In the genomic region with DNA sequence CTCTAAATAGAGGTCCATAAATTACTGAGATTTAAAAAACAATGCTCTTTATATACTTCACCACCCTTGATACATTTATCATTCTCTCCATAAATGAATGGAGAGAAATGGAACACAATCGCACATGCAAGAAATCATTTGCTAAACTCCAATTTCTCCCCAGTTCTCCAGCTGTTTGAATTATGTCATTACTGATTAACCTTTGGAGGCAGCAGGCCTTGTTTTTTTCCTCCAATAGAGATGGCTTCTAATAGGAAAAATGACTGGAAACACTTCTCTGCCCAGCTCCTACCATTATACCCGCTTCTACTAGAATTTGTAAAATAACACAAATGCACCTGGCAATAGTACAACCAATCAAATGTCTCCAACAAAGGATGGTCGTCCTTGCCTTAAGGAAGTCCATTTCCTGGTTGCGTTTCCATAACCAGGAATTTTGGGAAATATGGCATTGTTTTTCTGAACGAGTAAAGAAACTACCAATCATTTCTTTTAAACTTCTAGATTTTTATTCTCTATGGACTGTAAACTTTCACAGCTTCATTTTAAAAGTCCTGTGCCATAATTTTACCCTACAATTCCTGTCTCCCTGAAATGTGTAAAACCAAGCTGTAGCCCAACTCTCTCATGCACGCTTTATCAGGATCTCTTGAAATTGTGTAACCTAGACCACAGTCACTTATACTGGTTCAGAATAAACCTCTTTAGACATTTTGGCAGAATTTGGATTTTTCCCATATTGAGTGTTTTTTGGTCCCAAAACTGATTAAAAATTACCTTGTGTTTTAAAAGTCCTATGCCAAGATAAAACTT, we compare ENCODE assay signal across 17 cellular contexts.
DNase-seq lines count a peak whose midpoint lies in the region; ATAC-seq and TF ChIP-seq lines count a peak whose summit lies in the region.
"Had no signal": no experiment of that assay in that cellular context is flagged by ENCODE, and none has a peak within 500 bp of the region (broad histone marks: within the 10 kb centered on the region; RNA-seq: fewer than 3 reads in every experiment).

No MANE protein-coding gene starts in this region.

- no peak for TF ChIP-seq EP300 in SK-N-SH (IDR thresholded peaks at IDR 0.05; ENCODE audit: borderline replicate concordance in 1 of 2, low read depth in 1 of 2, low read length in 1 of 2)

- H3K4me1 ChIP-seq in SK-N-SH (ENCODE audit: control insufficient read depth in 1 of 2, insufficient read depth in 2 of 2, low read depth in 1 of 2, low read length in 1 of 2) (peaks cover 7 to 36% of the 10 kb centered on the region in 2 experiments; a peak in 3 of 4 replicates), prostate gland (replicated peaks) (no peaks in the 10 kb centered on the region), vagina (peaks cover 48% of the 10 kb centered on the region)
- H3K4me1 ChIP-seq: BE2C had no signal

- peak overlapping the region; percentile 61 for H3K4me2 ChIP-seq in SK-N-SH

- no peak overlapping the region for H3K4me3 ChIP-seq in SK-N-SH (ENCODE audit: low read depth in 2 of 2, low read length in 1 of 2)
- no peak overlapping the region for H3K4me3 ChIP-seq in fibroblast of villous mesenchyme (ENCODE audit: low read depth, low read length)
- H3K4me3 ChIP-seq in prostate gland, result no peak overlapping the region
- H3K4me3 ChIP-seq in vagina, result no peak overlapping the region

- no peaks in the 10 kb centered on the region for H4K20me1 ChIP-seq in SK-N-SH (ENCODE audit: insufficient read depth)

- H3K9me3 Mint-ChIP-seq in mesothelial cell of epicardium, result peaks cover 5% of the 10 kb centered on the region

- peak overlapping the region; percentile 69; the same call in 1 of the 2 replicates for H3K9ac ChIP-seq in SK-N-SH

- no peak for TF ChIP-seq POLR2A in prostate gland (IDR thresholded peaks at IDR 0.05)
- TF ChIP-seq POLR2A in vagina (IDR thresholded peaks at IDR 0.05), result no peak

- no peaks in the 10 kb centered on the region for H3K27me3 Mint-ChIP-seq in mesothelial cell of epicardium (ENCODE audit: low read depth)

- DNase-seq in SK-N-SH (no peak), fibroblast of villous mesenchyme (ENCODE audit: low read depth) (peak; percentile 27), mesothelial cell of epicardium (ENCODE audit: low spot score in 2 of 2, unreplicated experiment in 2 of 2) (no peak), prostate gland (ENCODE audit: low spot score) (no peak), vagina (ENCODE audit: extremely low spot score in 2 of 2) (no peak), DMS153 treated with DMSO at 0.1 percent for 48 hours (lab: John Stamatoyannopoulos, UW; ENCODE audit: unreplicated experiment) (no peak)
- DNase-seq: BE2C; cerebellar nuclear complex; KG1; NCI-H2081; RPMI8226; stimulated activated naive CD4-positive, alpha-beta T cell; T-helper 1 cell had no signal

- H3K36me3 ChIP-seq in SK-N-SH (replicated peaks in 1 of 2; ENCODE audit: control insufficient read depth in 1 of 2, insufficient read depth in 2 of 2, low read length in 1 of 2), result peaks cover 0 to 13% of the 10 kb centered on the region in 2 experiments
- H3K36me3 ChIP-seq in prostate gland, result no peaks in the 10 kb centered on the region
- no peaks in the 10 kb centered on the region for H3K36me3 ChIP-seq in vagina
- H3K36me3 ChIP-seq: BE2C, neutrophil had no signal

- H3F3A ChIP-seq in SK-N-SH (replicated peaks; ENCODE audit: insufficient read depth), result peaks cover 32% of the 10 kb centered on the region

- CTCF ChIA-PET in SK-N-SH (lab: Yijun Ruan, JAX), result interaction anchor here (1.3 to 1.5 kb wide), 3 partner anchors 18 to 50 kb away, joined by 3 read pairs; no protein-coding TSS in a partner anchor

- no peak for TF ChIP-seq CTCF in SK-N-SH (IDR thresholded peaks at IDR 0.05)
- no peak for TF ChIP-seq CTCF in fibroblast of villous mesenchyme (IDR thresholded peaks at IDR 0.05; ENCODE audit: insufficient read depth, low read depth, low read length)
- TF ChIP-seq CTCF in mesothelial cell of epicardium (IDR thresholded peaks at IDR 0.05; ENCODE audit: unreplicated experiment), result no peak
- no peak for TF ChIP-seq CTCF in prostate gland (IDR thresholded peaks at IDR 0.05)
- no peak for TF ChIP-seq CTCF in vagina (IDR thresholded peaks at IDR 0.05)

- intact Hi-C loops in prostate gland (cut with DNase I) (no loop called here), vagina (cut with DNase I) (loop anchor here (10.0 kb wide), 1 partner anchor 51 kb away; no protein-coding TSS in a partner anchor)

- no peak for ATAC-seq in SK-N-SH treated with all-trans-retinoic acid at 6 μM for 48 hours

- WGBS in SK-N-SH (ENCODE audit: low lambda C conversion rate), result 83% methylated on average over 6 of the region's 6 CpGs
- 73% methylated on average over 6 of the region's 6 CpGs for WGBS in prostate gland

- H3K4me1 Mint-ChIP-seq in mesothelial cell of epicardium, result peaks cover 38% of the 10 kb centered on the region

- no peak overlapping the region for H3K4me3 Mint-ChIP-seq in mesothelial cell of epicardium

- H3K79me2 ChIP-seq in SK-N-SH (ENCODE audit: insufficient read depth), result peaks cover 91% of the 10 kb centered on the region

- no peak for TF ChIP-seq RAD21 in SK-N-SH (IDR thresholded peaks at IDR 0.05; ENCODE audit: low read length)

- no peak overlapping the region for H2AFZ ChIP-seq in SK-N-SH (ENCODE audit: low read depth)

- H3K27ac ChIP-seq in SK-N-SH (ENCODE audit: low read depth in 2 of 2, low read length in 1 of 2), result peak overlapping the region; percentile 85 to 93; a peak in 3 of 4 replicates
- H3K27ac ChIP-seq in temporal lobe (ENCODE audit: low read depth, low read length), result peak overlapping the region; percentile 4
- no peak overlapping the region for H3K27ac ChIP-seq in prostate gland
- no peak overlapping the region for H3K27ac ChIP-seq in vagina
- H3K27ac ChIP-seq: 22Rv1, neutrophil had no signal

- H3K27ac Mint-ChIP-seq in mesothelial cell of epicardium, result peak overlapping the region; percentile 95

- no peaks in the 10 kb centered on the region for H3K9me2 ChIP-seq in SK-N-SH

- H3K9me3 ChIP-seq in SK-N-SH (no peaks in the 10 kb centered on the region), prostate gland (no peaks in the 10 kb centered on the region), vagina (no peaks in the 10 kb centered on the region)
- H3K9me3 ChIP-seq: BE2C, neutrophil had no signal

- peaks cover 3% of the 10 kb centered on the region for H3K36me3 Mint-ChIP-seq in mesothelial cell of epicardium

- POLR2A ChIA-PET in SK-N-SH (lab: Yijun Ruan, JAX), result interaction anchor here (0.6 kb wide), 1 partner anchor 51 kb away, joined by 3 read pairs; no protein-coding TSS in a partner anchor

- H3K27me3 ChIP-seq in SK-N-SH (ENCODE audit: insufficient read depth), result no peaks in the 10 kb centered on the region
- no peaks in the 10 kb centered on the region for H3K27me3 ChIP-seq in prostate gland (replicated peaks; ENCODE audit: insufficient read depth)
- no peaks in the 10 kb centered on the region for H3K27me3 ChIP-seq in vagina
- H3K27me3 ChIP-seq: BE2C, neutrophil had no signal

TF ChIP-seq in SK-N-SH, 30 proteins besides CTCF, POLR2A, EP300 and RAD21 (continues in another document):
- TF ChIP-seq, protein P1, sequence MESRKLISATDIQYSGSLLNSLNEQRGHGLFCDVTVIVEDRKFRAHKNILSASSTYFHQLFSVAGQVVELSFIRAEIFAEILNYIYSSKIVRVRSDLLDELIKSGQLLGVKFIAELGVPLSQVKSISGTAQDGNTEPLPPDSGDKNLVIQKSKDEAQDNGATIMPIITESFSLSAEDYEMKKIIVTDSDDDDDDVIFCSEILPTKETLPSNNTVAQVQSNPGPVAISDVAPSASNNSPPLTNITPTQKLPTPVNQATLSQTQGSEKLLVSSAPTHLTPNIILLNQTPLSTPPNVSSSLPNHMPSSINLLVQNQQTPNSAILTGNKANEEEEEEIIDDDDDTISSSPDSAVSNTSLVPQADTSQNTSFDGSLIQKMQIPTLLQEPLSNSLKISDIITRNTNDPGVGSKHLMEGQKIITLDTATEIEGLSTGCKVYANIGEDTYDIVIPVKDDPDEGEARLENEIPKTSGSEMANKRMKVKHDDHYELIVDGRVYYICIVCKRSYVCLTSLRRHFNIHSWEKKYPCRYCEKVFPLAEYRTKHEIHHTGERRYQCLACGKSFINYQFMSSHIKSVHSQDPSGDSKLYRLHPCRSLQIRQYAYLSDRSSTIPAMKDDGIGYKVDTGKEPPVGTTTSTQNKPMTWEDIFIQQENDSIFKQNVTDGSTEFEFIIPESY (IDR thresholded peaks at IDR 0.05; ENCODE audit: borderline replicate concordance, low read depth), result no peak
- TF ChIP-seq TAF1 (IDR thresholded peaks at IDR 0.05; ENCODE audit: borderline replicate concordance, low read depth, low read length) (no peak), JUND (IDR thresholded peaks at IDR 0.05) (no peak), YY1 (IDR thresholded peaks at IDR 0.05; ENCODE audit: low read depth) (no peak)

TF ChIP-seq in SK-N-SH treated with all-trans-retinoic acid at 6 μM for 48 hours, 23 proteins besides CTCF, POLR2A, EP300 and RAD21:
- no peak for TF ChIP-seq OSR1 (CRISPR knock-in tag; IDR thresholded peaks at IDR 0.05)
- no peak for TF ChIP-seq RARB (CRISPR knock-in tag; IDR thresholded peaks at IDR 0.05)
- no peak for TF ChIP-seq ZFP3 (CRISPR knock-in tag; IDR thresholded peaks at IDR 0.05)
TF ChIP-seq in SK-N-SH treated with all-trans-retinoic acid at 6 μM for 48 hours: peak in this region for 0.

Comparison
In these comparisons a context has a peak if more than half of its experiments do, and no peak if none do; other contexts are left out.
1. H3K27ac ChIP-seq: peak in SK-N-SH (2 of 2) and temporal lobe (single experiment); none in prostate gland (0 of 2) and vagina (single experiment).